ENCODE assay signal across 29 cellular contexts in genomic region chr10:115409347-115409746, GRCh38.
"Had no signal": no experiment of that assay in that cellular context is flagged by ENCODE, and none has a peak within 500 bp of the region (broad histone marks: within the 10 kb centered on the region; RNA-seq: fewer than 3 reads in every experiment).

No MANE protein-coding gene starts in this region.

- H3K27me3 ChIP-seq: ascending aorta, breast epithelium, cardiac muscle cell, colonic mucosa, esophagus squamous epithelium, gastroesophageal sphincter had no signal

- H3K36me3 ChIP-seq: ascending aorta, breast epithelium, cardiac muscle cell, colonic mucosa, esophagus squamous epithelium, gastroesophageal sphincter, WERI-Rb-1 had no signal

- FAIRE-seq: endometrium, endothelial cell of umbilical vein had no signal

- DNase-seq: activated B cell treated with CpG ODN at 0.5 μM for 24 hours; activated CD4-positive, alpha-beta T cell treated with anti-CD3 and anti-CD28 coated beads for 48 hours; activated CD4-positive, alpha-beta T cell treated with anti-CD3 and anti-CD28 coated beads, Interleukin-2, amount 50 U/mL, for 1 hour; activated CD4-positive, alpha-beta T cell treated with anti-CD3 and anti-CD28 coated beads, Interleukin-2, amount 50 U/mL, for 48 hours; activated CD8-positive, alpha-beta memory T cell treated with anti-CD3 and anti-CD28 coated beads for 24 hours; activated CD8-positive, alpha-beta T cell treated with anti-CD3 and anti-CD28 coated beads for 36 hours; activated effector memory CD4-positive, alpha-beta T cell treated with Interleukin-2 at 50 U/mL for 16 hours; activated gamma-delta T cell treated with Interleukin-2 at 50 U/mL for 16 hours; activated naive CD4-positive, alpha-beta T cell treated with anti-CD3 and anti-CD28 coated beads for 36 hours; activated naive CD8-positive, alpha-beta T cell treated with anti-CD3 and anti-CD28 coated beads for 36 hours; activated T-cell treated with anti-CD3 and anti-CD28 coated beads, Interleukin-2, amount 50 U/mL, for 4 hours; central memory CD4-positive, alpha-beta T cell; cerebellar nuclear complex; colonic mucosa; effector CD8-positive, alpha-beta T cell; esophagus squamous epithelium; foreskin melanocyte; T-helper 17 cell; T1000; WERI-Rb-1 had no signal

- H3K4me1 ChIP-seq: ascending aorta, breast epithelium, colonic mucosa, esophagus squamous epithelium, gastroesophageal sphincter had no signal

- H3K9me3 ChIP-seq: colonic mucosa, esophagus squamous epithelium had no signal

- H3K27ac ChIP-seq: ascending aorta, breast epithelium, cardiac muscle cell, colonic mucosa, epithelial cell of prostate, esophagus squamous epithelium, gastroesophageal sphincter, WERI-Rb-1 had no signal

- ATAC-seq: activated CD4-positive, CD25-positive, alpha-beta regulatory T cell treated with anti-CD3 and anti-CD28 coated beads, Interleukin-2, amount 50 U/mL, for 24 hours; activated CD8-positive, alpha-beta T cell treated with anti-CD3 and anti-CD28 coated beads for 36 hours; activated T-cell treated with anti-CD3 and anti-CD28 coated beads, Interleukin-2, amount 50 U/mL, for 4 hours; activated T-helper 17 cell treated with anti-CD3 and anti-CD28 coated beads, Interleukin-2, amount 50 U/mL, for 72 hours; gastroesophageal sphincter; T-helper 17 cell had no signal

- H3K4me3 ChIP-seq: ascending aorta, breast epithelium, cardiac muscle cell, colonic mucosa, esophagus squamous epithelium, gastroesophageal sphincter had no signal
